8 cellular contexts compared by ENCODE assay signal in the genomic region with DNA sequence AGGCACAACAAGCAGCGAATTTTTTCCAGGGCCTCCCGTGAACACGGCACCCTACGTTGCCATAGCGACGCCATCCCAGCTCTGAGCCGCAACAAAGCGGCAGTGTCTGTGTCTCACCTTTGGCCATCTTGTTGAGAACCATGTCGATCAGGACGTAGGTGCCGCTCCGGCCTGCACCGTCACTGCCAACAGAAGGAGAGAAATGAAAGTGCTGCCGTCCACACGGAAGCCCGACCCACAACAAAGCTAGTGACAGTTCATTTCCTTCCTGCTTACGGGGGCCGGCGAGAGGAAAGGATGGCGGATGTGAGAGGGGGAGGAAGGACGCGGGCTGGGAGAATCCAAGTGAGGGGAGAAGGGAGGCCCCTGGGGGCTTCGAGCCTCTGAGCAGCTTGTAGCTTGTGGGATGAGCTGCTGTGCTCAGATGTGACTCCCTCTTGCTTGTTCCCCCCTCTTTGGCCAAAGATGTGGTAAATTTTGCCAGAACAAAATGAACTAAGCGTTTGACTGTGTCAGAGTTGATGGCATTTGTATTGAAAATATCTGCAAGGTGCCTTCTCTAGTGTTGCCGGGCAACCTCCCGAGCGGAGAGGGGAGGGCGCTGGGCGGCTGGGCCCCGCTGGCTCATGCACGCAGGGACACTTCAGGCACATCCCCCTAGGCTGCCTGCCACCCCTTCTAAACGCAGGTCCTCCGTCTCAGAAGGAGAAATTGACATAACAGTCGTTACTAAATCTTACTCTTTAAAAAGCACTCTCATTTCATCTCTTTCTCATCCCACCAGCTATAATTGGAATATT.
DNase-seq lines count a peak whose midpoint lies in the region; ATAC-seq and TF ChIP-seq lines count a peak whose summit lies in the region.

No MANE protein-coding gene starts in this region.

- WGBS in heart right ventricle, 2 donors = 9% methylated on average over 34 of the region's 34 CpGs
- 11 to 14% methylated on average over 27 to 34 of the region's 34 CpGs for WGBS in upper lobe of left lung, 2 donors

- H3K9me3 ChIP-seq in heart right ventricle (no peaks in the 10 kb centered on the region), upper lobe of left lung (no peaks in the 10 kb centered on the region)

- H3K36me3 ChIP-seq in heart right ventricle = no peaks in the 10 kb centered on the region
- no peaks in the 10 kb centered on the region for H3K36me3 ChIP-seq in upper lobe of left lung

- H3K4me1 ChIP-seq in heart right ventricle (peaks cover 0 to 22% (median 13%) of the 10 kb centered on the region in 9 donors), upper lobe of left lung (peaks cover 0 to 9% (median 4%) of the 10 kb centered on the region in 4 donors)

- peaks cover 0 to 4% (median 0%) of the 10 kb centered on the region in 7 donors for H3K27me3 ChIP-seq in heart right ventricle
- no peaks in the 10 kb centered on the region for H3K27me3 ChIP-seq in upper lobe of left lung

- H3K27me3 Mint-ChIP-seq in activated naive CD4-positive, alpha-beta T cell treated with anti-CD3 and anti-CD28 coated beads, Interleukin-2, amount 50 U/mL, for 24 hours = no peaks in the 10 kb centered on the region
- peaks cover 11% of the 10 kb centered on the region for H3K27me3 Mint-ChIP-seq in progenitor cell of endocrine pancreas

- H3K4me3 ChIP-seq in heart right ventricle = peak overlapping the region; percentile 23 to 71 (median 63)
- H3K4me3 ChIP-seq in upper lobe of left lung = peak overlapping the region; percentile 3 to 70 (median 48)

- DNase-seq in ELR (ENCODE audit: low read depth) = peak; percentile 2
- DNase-seq in NOMO-1 (lab: John Stamatoyannopoulos, UW; ENCODE audit: unreplicated experiment in 2 of 2) = peak; percentile 66 to 77
- DNase-seq in heart right ventricle = peak; percentile 54 to 66
- DNase-seq in progenitor cell of endocrine pancreas (ENCODE audit: low spot score, unreplicated experiment) = no peak
- peak; percentile 53 to 84 for DNase-seq in upper lobe of left lung
- no peak for DNase-seq in OCI-M1 (lab: John Stamatoyannopoulos, UW)

- TF ChIP-seq CTCF in heart right ventricle (IDR thresholded peaks at IDR 0.05) = peak in 1 of 9 donors; percentile 5
- no peak for TF ChIP-seq CTCF in progenitor cell of endocrine pancreas (IDR thresholded peaks at IDR 0.05; ENCODE audit: unreplicated experiment)
- no peak for TF ChIP-seq CTCF in upper lobe of left lung (IDR thresholded peaks at IDR 0.05)

- peak overlapping the region; percentile 64 for H3K27ac Mint-ChIP-seq in activated naive CD4-positive, alpha-beta T cell treated with anti-CD3 and anti-CD28 coated beads, Interleukin-2, amount 50 U/mL, for 24 hours
- peak overlapping the region; percentile 93 for H3K27ac Mint-ChIP-seq in progenitor cell of endocrine pancreas

- peak; percentile 79 for ATAC-seq in HG02885 (IDR thresholded peaks at IDR 0.05; ENCODE audit: poor library complexity, unreplicated experiment)
- ATAC-seq in heart right ventricle = peak; percentile 80 to 94 (median 88)
- ATAC-seq in upper lobe of left lung (ENCODE audit: low FRiP score in 2 of 2) = peak; percentile 74 to 79

- H3K4me3 Mint-ChIP-seq in activated naive CD4-positive, alpha-beta T cell treated with anti-CD3 and anti-CD28 coated beads, Interleukin-2, amount 50 U/mL, for 24 hours = peak overlapping the region; percentile 87
- H3K4me3 Mint-ChIP-seq in progenitor cell of endocrine pancreas (ENCODE audit: low read depth) = peak overlapping the region; percentile 74

- TF ChIP-seq EP300 in upper lobe of left lung (IDR thresholded peaks at IDR 0.05) = no peak

- H3K9me3 Mint-ChIP-seq in activated naive CD4-positive, alpha-beta T cell treated with anti-CD3 and anti-CD28 coated beads, Interleukin-2, amount 50 U/mL, for 24 hours = no peaks in the 10 kb centered on the region
- peaks cover 5% of the 10 kb centered on the region for H3K9me3 Mint-ChIP-seq in progenitor cell of endocrine pancreas (ENCODE audit: low read depth)

- intact Hi-C loops in heart right ventricle (cut with DNase I) = no loop called here

- TF ChIP-seq POLR2A in upper lobe of left lung (IDR thresholded peaks at IDR 0.05) = no peak

- H3K27ac ChIP-seq in heart right ventricle (peak overlapping the region in 9 of 10 donors; percentile 21 to 65 (median 57)), upper lobe of left lung (peak overlapping the region; percentile 41 to 71 (median 48))

- no peaks in the 10 kb centered on the region for H3K36me3 Mint-ChIP-seq in activated naive CD4-positive, alpha-beta T cell treated with anti-CD3 and anti-CD28 coated beads, Interleukin-2, amount 50 U/mL, for 24 hours
- no peaks in the 10 kb centered on the region for H3K36me3 Mint-ChIP-seq in progenitor cell of endocrine pancreas (ENCODE audit: insufficient read depth)

- peaks cover 28% of the 10 kb centered on the region for H3K4me1 Mint-ChIP-seq in activated naive CD4-positive, alpha-beta T cell treated with anti-CD3 and anti-CD28 coated beads, Interleukin-2, amount 50 U/mL, for 24 hours
- H3K4me1 Mint-ChIP-seq in progenitor cell of endocrine pancreas (ENCODE audit: low read depth) = peaks cover 5% of the 10 kb centered on the region

Comparison
In these comparisons a context has a peak if more than half of its experiments do, and no peak if none do; other contexts are left out.
1. DNase-seq: peak in ELR (single experiment), NOMO-1 (2 of 2), heart right ventricle (2 of 2) and upper lobe of left lung (2 of 2); none in progenitor cell of endocrine pancreas (single experiment) and OCI-M1 (single experiment).
2. Peak in every context shown above with its lines, with median percentiles within 50 percentile points of each other: ATAC-seq.